Comparison of ENCODE assay signal across 13 cellular contexts in the genomic region with DNA sequence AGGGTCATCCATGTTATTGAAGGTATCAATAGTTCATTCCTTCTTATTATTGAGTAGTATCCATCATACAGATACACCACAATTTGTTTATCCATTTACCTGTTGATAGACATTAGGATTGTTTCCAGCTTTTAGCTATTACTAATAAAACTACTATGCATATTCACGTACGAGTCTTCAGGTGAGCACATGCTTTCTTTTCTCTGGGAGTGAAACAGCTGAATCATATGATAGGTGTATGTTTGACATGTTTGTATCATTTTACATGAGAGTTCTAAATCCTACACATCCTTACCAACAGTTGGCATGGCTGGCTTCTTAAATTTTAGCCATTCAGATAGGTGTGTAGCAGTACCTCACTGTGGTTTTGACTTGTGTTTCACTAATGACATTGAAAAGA.
DNase-seq lines count a peak whose midpoint lies in the region.
"Had no signal": no experiment of that assay in that cellular context is flagged by ENCODE, and none has a peak within 500 bp of the region (broad histone marks: within the 10 kb centered on the region; RNA-seq: fewer than 3 reads in every experiment).

No MANE protein-coding gene starts in this region.

- H2AK5ac ChIP-seq in mesenchymal stem cell (ENCODE audit: low read length, severe bottlenecking) = no peak overlapping the region

- H3K36me3 Mint-ChIP-seq in T-helper 1 cell treated with Interleukin-12 subunit alpha and Interleukin-12 subunit beta and Interleukin-4 antibody, amounts not matched to agents 30 μg/mL and 1 μg/mL, for 36 hours (ENCODE audit: low read depth) = peaks cover 20% of the 10 kb centered on the region
- peaks cover 16% of the 10 kb centered on the region for H3K36me3 Mint-ChIP-seq in activated naive CD8-positive, alpha-beta T cell

- peak overlapping the region in 1 of 2 experiments; percentile 64 for H3K4me3 ChIP-seq in mesenchymal stem cell (ENCODE audit: insufficient read depth in 1 of 2, low read depth in 1 of 2, low read length in 2 of 2)
- H3K4me3 ChIP-seq: gastrocnemius medialis had no signal

- H3K4me3 Mint-ChIP-seq in T-helper 1 cell treated with Interleukin-12 subunit alpha and Interleukin-12 subunit beta and Interleukin-4 antibody, amounts not matched to agents 30 μg/mL and 1 μg/mL, for 36 hours = peak overlapping the region; percentile 14
- H3K4me3 Mint-ChIP-seq in activated naive CD8-positive, alpha-beta T cell = peak overlapping the region; percentile 54

- no peak overlapping the region for H2BK12ac ChIP-seq in mesenchymal stem cell (ENCODE audit: low read length in 2 of 2)

- no peak overlapping the region for H3K18ac ChIP-seq in mesenchymal stem cell (ENCODE audit: low read depth in 1 of 2, low read length in 2 of 2)

- no peaks in the 10 kb centered on the region for H3K27me3 Mint-ChIP-seq in T-helper 1 cell treated with Interleukin-12 subunit alpha and Interleukin-12 subunit beta and Interleukin-4 antibody, amounts not matched to agents 30 μg/mL and 1 μg/mL, for 36 hours (ENCODE audit: low read depth)
- no peaks in the 10 kb centered on the region for H3K27me3 Mint-ChIP-seq in activated naive CD8-positive, alpha-beta T cell
- H3K27me3 Mint-ChIP-seq: effector memory CD8-positive, alpha-beta T cell had no signal

- H2BK5ac ChIP-seq in mesenchymal stem cell (ENCODE audit: low read depth, low read length, poor library complexity, severe bottlenecking) = no peak overlapping the region

- no peak overlapping the region for H3K27ac Mint-ChIP-seq in T-helper 1 cell treated with Interleukin-12 subunit alpha and Interleukin-12 subunit beta and Interleukin-4 antibody, amounts not matched to agents 30 μg/mL and 1 μg/mL, for 36 hours
- peak overlapping the region; percentile 97 for H3K27ac Mint-ChIP-seq in activated naive CD8-positive, alpha-beta T cell

- no peak overlapping the region for H3K14ac ChIP-seq in mesenchymal stem cell (ENCODE audit: low read length in 2 of 2)

- no peak overlapping the region for H2BK15ac ChIP-seq in mesenchymal stem cell (ENCODE audit: low read depth, poor library complexity, severe bottlenecking)

- peak overlapping the region; percentile 99 for H3K9ac ChIP-seq in mesenchymal stem cell (ENCODE audit: low read length)

- H3K36me3 ChIP-seq in KOPT-K1 (ENCODE audit: insufficient read depth, low read length) = no peaks in the 10 kb centered on the region
- H3K36me3 ChIP-seq in mesenchymal stem cell (ENCODE audit: control insufficient read depth in 1 of 2, insufficient read depth in 2 of 2, low read depth in 1 of 2, low read length in 2 of 2) = peaks cover 0 to 90% of the 10 kb centered on the region in 2 experiments
- H3K36me3 ChIP-seq: gastrocnemius medialis had no signal

- H3K4ac ChIP-seq in mesenchymal stem cell (ENCODE audit: low read depth in 1 of 2, low read length in 2 of 2) = no peak overlapping the region

- no peak overlapping the region for H4K91ac ChIP-seq in mesenchymal stem cell (ENCODE audit: low read length)

- H3K23ac ChIP-seq in mesenchymal stem cell (ENCODE audit: low read length in 2 of 2) = no peak overlapping the region

- H3K4me1 Mint-ChIP-seq in T-helper 1 cell treated with Interleukin-12 subunit alpha and Interleukin-12 subunit beta and Interleukin-4 antibody, amounts not matched to agents 30 μg/mL and 1 μg/mL, for 36 hours (ENCODE audit: low read depth) = peaks cover 49% of the 10 kb centered on the region
- peaks cover 66% of the 10 kb centered on the region for H3K4me1 Mint-ChIP-seq in activated naive CD8-positive, alpha-beta T cell (ENCODE audit: low read depth)

- no peak overlapping the region for H2AFZ ChIP-seq in mesenchymal stem cell (ENCODE audit: low read depth, low read length)

- no peak for DNase-seq in T-helper 1 cell
- DNase-seq in mesenchymal stem cell = no peak
- DNase-seq in NCI-H1048 (lab: John Stamatoyannopoulos, UW) = no peak
- DNase-seq in effector CD8-positive, alpha-beta T cell (lab: John Stamatoyannopoulos, UW) = no peak
- no peak for DNase-seq in DMS153 treated with DMSO at 0.1 percent for 48 hours (lab: John Stamatoyannopoulos, UW; ENCODE audit: unreplicated experiment)
- DNase-seq: 8988T; effector memory CD8-positive, alpha-beta T cell; gastrocnemius medialis; occipital lobe had no signal

- no peaks in the 10 kb centered on the region for H3K27me3 ChIP-seq in mesenchymal stem cell (ENCODE audit: control insufficient read depth in 1 of 2, insufficient read depth in 1 of 2, low read length in 2 of 2)

- H3K27ac ChIP-seq in KOPT-K1 (ENCODE audit: low read depth, low read length, poor library complexity, severe bottlenecking) (peak overlapping the region; percentile 87), mesenchymal stem cell (ENCODE audit: low read length, poor library complexity, severe bottlenecking) (peak overlapping the region; percentile 67)
- H3K27ac ChIP-seq: VCaP had no signal

- no peak overlapping the region for H2BK120ac ChIP-seq in mesenchymal stem cell (ENCODE audit: low read depth, low read length)

- H4K8ac ChIP-seq in mesenchymal stem cell (ENCODE audit: low read length) = no peak overlapping the region

- peaks cover 2% of the 10 kb centered on the region for H3K4me1 ChIP-seq in mesenchymal stem cell (ENCODE audit: control insufficient read depth, insufficient read depth, low read depth, low read length)
- H3K4me1 ChIP-seq: gastrocnemius medialis had no signal

- H3K9me3 ChIP-seq in KOPT-K1 (ENCODE audit: insufficient read depth, low read length, poor library complexity, severe bottlenecking) (no peaks in the 10 kb centered on the region), mesenchymal stem cell (ENCODE audit: control insufficient read depth, low read length) (no peaks in the 10 kb centered on the region)
- H3K9me3 ChIP-seq: gastrocnemius medialis had no signal

- no peaks in the 10 kb centered on the region for H3K79me1 ChIP-seq in mesenchymal stem cell (replicated peaks; ENCODE audit: low read length, poor library complexity, severe bottlenecking)

- H3K4me2 ChIP-seq in mesenchymal stem cell (ENCODE audit: low read length, poor library complexity, severe bottlenecking) = no peak overlapping the region

- WGBS in mesenchymal stem cell = no CpG with 5 or more reads among the region's 2 CpGs

- no peaks in the 10 kb centered on the region for H3K9me3 Mint-ChIP-seq in T-helper 1 cell treated with Interleukin-12 subunit alpha and Interleukin-12 subunit beta and Interleukin-4 antibody, amounts not matched to agents 30 μg/mL and 1 μg/mL, for 36 hours
- no peaks in the 10 kb centered on the region for H3K9me3 Mint-ChIP-seq in activated naive CD8-positive, alpha-beta T cell (ENCODE audit: low read depth)
- H3K9me3 Mint-ChIP-seq: effector memory CD8-positive, alpha-beta T cell had no signal
